ENCODE assay signal across 1 cellular context in the genomic region with DNA sequence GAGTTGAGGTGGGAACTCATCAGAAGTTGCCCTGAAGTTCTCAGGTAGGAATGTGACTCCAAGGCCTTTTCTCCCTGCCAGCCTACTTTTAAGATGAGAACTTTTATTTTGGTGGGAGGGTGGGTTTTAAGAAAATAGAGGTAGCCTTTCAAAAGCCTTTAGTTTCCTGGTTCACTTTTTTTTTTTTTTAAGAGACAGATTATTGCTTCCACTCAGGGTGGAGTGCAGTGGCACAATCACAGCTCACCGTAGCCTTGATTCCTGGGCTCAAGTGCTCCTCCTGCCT.
TF ChIP-seq lines count a peak whose summit lies in the region.

No MANE protein-coding gene starts in this region.

TF ChIP-seq in WTC11, 78 proteins besides CTCF, POLR2A, EP300 and RAD21:
- TF ChIP-seq ZNF232 (CRISPR knock-in tag; IDR thresholded peaks at IDR 0.05) (no peak), ZNF263 (CRISPR knock-in tag; IDR thresholded peaks at IDR 0.05; ENCODE audit: low read depth) (no peak), MXD4 (CRISPR knock-in tag; IDR thresholded peaks at IDR 0.05; ENCODE audit: borderline replicate concordance) (no peak), KAT7 (CRISPR knock-in tag; IDR thresholded peaks at IDR 0.05; ENCODE audit: borderline replicate concordance) (no peak), TP53 (CRISPR knock-in tag; IDR thresholded peaks at IDR 0.05) (no peak)
